ENCODE assay signal across 13 cellular contexts in genomic region chr6:13406781-13407180, GRCh38.
A peak's percentile ranks its signal among the peaks of the same experiment; 100 is the strongest.
DNase-seq lines count a peak whose midpoint lies in the region; ATAC-seq and TF ChIP-seq lines count a peak whose summit lies in the region.
"Had no signal": no experiment of that assay in that cellular context is flagged by ENCODE, and none has a peak within 500 bp of the region (broad histone marks: within the 10 kb centered on the region; RNA-seq: fewer than 3 reads in every experiment).

No MANE protein-coding gene starts in this region.

- WGBS in lung, 2 donors, result 78 to 90% methylated on average over 1 of the region's 1 CpG

- peak overlapping the region; percentile 8 to 67 for H3K27ac ChIP-seq in coronary artery
- peak overlapping the region; percentile 65 to 70 for H3K27ac ChIP-seq in lung (ENCODE audit: low read depth in 1 of 2, low read length in 1 of 2)
- peak overlapping the region; percentile 45 for H3K27ac ChIP-seq in vagina

- H3K4me3 ChIP-seq in coronary artery, result no peak overlapping the region
- no peak overlapping the region for H3K4me3 ChIP-seq in lung
- H3K4me3 ChIP-seq in vagina, result no peak overlapping the region
- H3K4me3 ChIP-seq: HAP-1 had no signal

- intact Hi-C loops in vagina (cut with DNase I), result no loop called here
- intact Hi-C loops in activated CD4-positive, alpha-beta memory T cell treated with anti-CD3 and anti-CD28 coated beads for 36 hours (cut with micrococcal nuclease), result no loop called here

- POLR2A ChIA-PET in activated CD4-positive, alpha-beta memory T cell treated with anti-CD3 and anti-CD28 coated beads for 36 hours (lab: Charles Lee), result interaction anchor here (1.0 kb wide), 1 partner anchor 9 kb away, joined by 3 read pairs; no protein-coding TSS in a partner anchor

- CTCF ChIA-PET in activated CD4-positive, alpha-beta memory T cell treated with anti-CD3 and anti-CD28 coated beads for 36 hours (lab: Charles Lee), result interaction anchor here (0.6 kb wide), 1 partner anchor 420 kb away, joined by 3 read pairs; no protein-coding TSS in a partner anchor

- peaks cover 17 to 48% of the 10 kb centered on the region in 2 donors for H3K4me1 ChIP-seq in lung (ENCODE audit: control insufficient read depth in 2 of 2, insufficient read depth in 2 of 2, low read length in 2 of 2)
- H3K4me1 ChIP-seq in vagina, result peaks cover 27% of the 10 kb centered on the region

- H3K4me3 Mint-ChIP-seq in activated naive CD8-positive, alpha-beta T cell treated with anti-CD3 and anti-CD28 coated beads, Interleukin-2, amount 50 U/mL, for 24 hours, result no peak overlapping the region
- H3K4me3 Mint-ChIP-seq in activated naive CD8-positive, alpha-beta T cell treated with anti-CD3 and anti-CD28 coated beads for 36 hours, result no peak overlapping the region
- H3K4me3 Mint-ChIP-seq in activated CD4-positive, alpha-beta memory T cell treated with anti-CD3 and anti-CD28 coated beads for 36 hours, result no peak overlapping the region

- no peaks in the 10 kb centered on the region for H3K9me3 ChIP-seq in lung (ENCODE audit: control insufficient read depth in 2 of 2, insufficient read depth in 1 of 2, low read length in 1 of 2)
- H3K9me3 ChIP-seq in vagina, result no peaks in the 10 kb centered on the region
- H3K9me3 ChIP-seq: HAP-1 had no signal

- TF ChIP-seq CTCF in coronary artery (IDR thresholded peaks at IDR 0.05) (no peak), lung (IDR thresholded peaks at IDR 0.05; ENCODE audit: control extremely low read depth, extremely low read depth) (no peak), vagina (IDR thresholded peaks at IDR 0.05) (no peak)

- peaks cover 10% of the 10 kb centered on the region for H3K4me1 Mint-ChIP-seq in activated naive CD8-positive, alpha-beta T cell treated with anti-CD3 and anti-CD28 coated beads, Interleukin-2, amount 50 U/mL, for 24 hours
- peaks cover 7% of the 10 kb centered on the region for H3K4me1 Mint-ChIP-seq in activated naive CD8-positive, alpha-beta T cell treated with anti-CD3 and anti-CD28 coated beads for 36 hours
- H3K4me1 Mint-ChIP-seq in activated CD4-positive, alpha-beta memory T cell treated with anti-CD3 and anti-CD28 coated beads for 36 hours (ENCODE audit: low read depth), result no peaks in the 10 kb centered on the region

- no peaks in the 10 kb centered on the region for H3K9me3 Mint-ChIP-seq in activated naive CD8-positive, alpha-beta T cell treated with anti-CD3 and anti-CD28 coated beads, Interleukin-2, amount 50 U/mL, for 24 hours
- H3K9me3 Mint-ChIP-seq in activated naive CD8-positive, alpha-beta T cell treated with anti-CD3 and anti-CD28 coated beads for 36 hours, result no peaks in the 10 kb centered on the region
- no peaks in the 10 kb centered on the region for H3K9me3 Mint-ChIP-seq in activated CD4-positive, alpha-beta memory T cell treated with anti-CD3 and anti-CD28 coated beads for 36 hours

- no peak for TF ChIP-seq POLR2A in vagina (IDR thresholded peaks at IDR 0.05)

- H3K36me3 ChIP-seq in lung (ENCODE audit: control insufficient read depth in 2 of 2, insufficient read depth in 2 of 2, low read length in 2 of 2), result no peaks in the 10 kb centered on the region
- H3K36me3 ChIP-seq in vagina, result no peaks in the 10 kb centered on the region
- H3K36me3 ChIP-seq: HAP-1 had no signal

- peak overlapping the region; percentile 65 for H3K27ac Mint-ChIP-seq in activated naive CD8-positive, alpha-beta T cell treated with anti-CD3 and anti-CD28 coated beads, Interleukin-2, amount 50 U/mL, for 24 hours
- no peak overlapping the region for H3K27ac Mint-ChIP-seq in activated naive CD8-positive, alpha-beta T cell treated with anti-CD3 and anti-CD28 coated beads for 36 hours
- no peak overlapping the region for H3K27ac Mint-ChIP-seq in activated CD4-positive, alpha-beta memory T cell treated with anti-CD3 and anti-CD28 coated beads for 36 hours

- ATAC-seq in activated naive CD8-positive, alpha-beta T cell treated with anti-CD3 and anti-CD28 coated beads, Interleukin-2, amount 50 U/mL, for 24 hours, result no peak
- no peak for ATAC-seq in lung (ENCODE audit: insufficient read depth, low FRiP score)

- DNase-seq in activated naive CD8-positive, alpha-beta T cell treated with anti-CD3 and anti-CD28 coated beads, Interleukin-2, amount 50 U/mL, for 24 hours, result no peak
- no peak for DNase-seq in activated naive CD8-positive, alpha-beta T cell treated with anti-CD3 and anti-CD28 coated beads for 36 hours
- DNase-seq in coronary artery (ENCODE audit: low spot score) (no peak), lung (ENCODE audit: low spot score) (no peak), vagina (ENCODE audit: extremely low spot score in 2 of 2) (no peak), NCI-H146 (lab: John Stamatoyannopoulos, UW) (no peak)
- no peak for DNase-seq in activated CD4-positive, alpha-beta memory T cell treated with anti-CD3 and anti-CD28 coated beads for 36 hours
- no peak for DNase-seq in stimulated activated CD4-positive, alpha-beta T cell treated with anti-CD3 and anti-CD28 coated beads, Interleukin-12 subunit alpha, Interleukin-12 subunit beta, amount 100 ng/mL, for 4 hours
- DNase-seq: activated CD4-positive, CD25-positive, alpha-beta regulatory T cell treated with anti-CD3 and anti-CD28 coated beads, Interleukin-2, amount 50 U/mL, for 72 hours; amniotic stem cell; foreskin fibroblast; NCI-H526 treated with DMSO at 0.1 percent for 48 hours had no signal

- H3K27me3 ChIP-seq in lung (ENCODE audit: control insufficient read depth, insufficient read depth) (no peaks in the 10 kb centered on the region), vagina (no peaks in the 10 kb centered on the region)

- H3K27me3 Mint-ChIP-seq in activated naive CD8-positive, alpha-beta T cell treated with anti-CD3 and anti-CD28 coated beads, Interleukin-2, amount 50 U/mL, for 24 hours, result no peaks in the 10 kb centered on the region
- H3K27me3 Mint-ChIP-seq in activated naive CD8-positive, alpha-beta T cell treated with anti-CD3 and anti-CD28 coated beads for 36 hours, result no peaks in the 10 kb centered on the region
- no peaks in the 10 kb centered on the region for H3K27me3 Mint-ChIP-seq in activated CD4-positive, alpha-beta memory T cell treated with anti-CD3 and anti-CD28 coated beads for 36 hours

- peaks cover 7% of the 10 kb centered on the region for H3K36me3 Mint-ChIP-seq in activated naive CD8-positive, alpha-beta T cell treated with anti-CD3 and anti-CD28 coated beads, Interleukin-2, amount 50 U/mL, for 24 hours (ENCODE audit: low read depth)
- H3K36me3 Mint-ChIP-seq in activated naive CD8-positive, alpha-beta T cell treated with anti-CD3 and anti-CD28 coated beads for 36 hours, result peaks cover 5% of the 10 kb centered on the region
- no peaks in the 10 kb centered on the region for H3K36me3 Mint-ChIP-seq in activated CD4-positive, alpha-beta memory T cell treated with anti-CD3 and anti-CD28 coated beads for 36 hours
